ENCODE assay signal across 1 cellular context in the genomic region with DNA sequence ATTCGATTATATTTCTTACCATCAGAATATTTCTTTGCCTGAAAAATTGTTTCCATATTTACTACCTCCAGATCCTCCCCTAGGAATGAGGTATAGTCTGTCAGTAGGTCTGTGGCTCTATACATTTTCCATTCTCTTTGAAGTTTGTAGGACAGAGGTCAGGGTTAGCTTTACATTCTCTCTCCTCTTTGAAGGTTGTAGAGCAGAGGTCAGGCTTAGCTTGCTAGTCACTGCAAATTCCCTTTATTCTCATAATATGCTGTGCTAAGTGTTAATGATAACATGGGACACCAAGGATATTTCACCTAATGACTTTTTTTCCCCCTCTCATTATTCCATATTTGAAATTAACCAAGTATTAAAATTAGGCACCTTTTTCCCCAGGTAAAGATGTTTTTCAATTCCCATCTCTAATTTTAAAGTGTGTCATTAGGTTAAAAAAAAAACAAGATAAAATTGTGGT.
TF ChIP-seq lines count a peak whose summit lies in the region.

No MANE protein-coding gene starts in this region.

TF ChIP-seq in HepG2, 621 proteins besides CTCF, POLR2A, EP300 and RAD21 (continued from another document and continues in another):
- TF ChIP-seq, protein P1, sequence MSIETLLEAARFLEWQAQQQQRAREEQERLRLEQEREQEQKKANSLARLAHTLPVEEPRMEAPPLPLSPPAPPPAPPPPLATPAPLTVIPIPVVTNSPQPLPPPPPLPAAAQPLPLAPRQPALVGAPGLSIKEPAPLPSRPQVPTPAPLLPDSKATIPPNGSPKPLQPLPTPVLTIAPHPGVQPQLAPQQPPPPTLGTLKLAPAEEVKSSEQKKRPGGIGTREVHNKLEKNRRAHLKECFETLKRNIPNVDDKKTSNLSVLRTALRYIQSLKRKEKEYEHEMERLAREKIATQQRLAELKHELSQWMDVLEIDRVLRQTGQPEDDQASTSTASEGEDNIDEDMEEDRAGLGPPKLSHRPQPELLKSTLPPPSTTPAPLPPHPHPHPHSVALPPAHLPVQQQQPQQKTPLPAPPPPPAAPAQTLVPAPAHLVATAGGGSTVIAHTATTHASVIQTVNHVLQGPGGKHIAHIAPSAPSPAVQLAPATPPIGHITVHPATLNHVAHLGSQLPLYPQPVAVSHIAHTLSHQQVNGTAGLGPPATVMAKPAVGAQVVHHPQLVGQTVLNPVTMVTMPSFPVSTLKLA (IDR thresholded peaks at IDR 0.05), result no peak
- TF ChIP-seq POGZ (CRISPR knock-in tag; IDR thresholded peaks at IDR 0.05) (peak; percentile 95), GATAD2A (CRISPR knock-in tag; IDR thresholded peaks at IDR 0.05) (peak; percentile 94), ZFP41 (CRISPR knock-in tag; IDR thresholded peaks at IDR 0.05; ENCODE audit: borderline replicate concordance) (no peak), ZNF709 (CRISPR knock-in tag; IDR thresholded peaks at IDR 0.05) (no peak), ZNF251 (CRISPR knock-in tag; IDR thresholded peaks at IDR 0.05) (no peak), ZNF839 (CRISPR knock-in tag; IDR thresholded peaks at IDR 0.05; ENCODE audit: borderline replicate concordance) (no peak), NR2F6 (IDR thresholded peaks at IDR 0.05) (peak; percentile 99), NR2F6 (CRISPR knock-in tag; IDR thresholded peaks at IDR 0.05) (peak; percentile 99), ZNF350 (CRISPR knock-in tag; IDR thresholded peaks at IDR 0.05; ENCODE audit: borderline replicate concordance, low read depth) (no peak), ZBTB38 (CRISPR knock-in tag; IDR thresholded peaks at IDR 0.05) (no peak), KAT8 (CRISPR knock-in tag; IDR thresholded peaks at IDR 0.05) (0 out of 2 replicates have a peak, but pooled peaks have one; percentile 53), ZNF17 (CRISPR knock-in tag; IDR thresholded peaks at IDR 0.05) (no peak), ZNF383 (CRISPR knock-in tag; IDR thresholded peaks at IDR 0.05; ENCODE audit: borderline replicate concordance) (no peak), ZFP62 (CRISPR knock-in tag; IDR thresholded peaks at IDR 0.05) (no peak), SETDB1 (CRISPR knock-in tag; IDR thresholded peaks at IDR 0.05; ENCODE audit: borderline replicate concordance) (no peak), NCOA2 (CRISPR knock-in tag; IDR thresholded peaks at IDR 0.05) (peak; percentile 92), ZFP82 (CRISPR knock-in tag; IDR thresholded peaks at IDR 0.05; ENCODE audit: borderline replicate concordance) (no peak), TP53 (CRISPR knock-in tag; conservative IDR thresholded peaks at IDR 0.05) (no peak), KLF15 (CRISPR knock-in tag; IDR thresholded peaks at IDR 0.05; ENCODE audit: borderline replicate concordance) (no peak), MED1 (CRISPR knock-in tag; IDR thresholded peaks at IDR 0.05) (peak; percentile 81), RFXANK (CRISPR knock-in tag; IDR thresholded peaks at IDR 0.05) (no peak), TCF12 (IDR thresholded peaks at IDR 0.05) (no peak), TCF12 (CRISPR knock-in tag; IDR thresholded peaks at IDR 0.05) (no peak), MTF2 (CRISPR knock-in tag; IDR thresholded peaks at IDR 0.05; ENCODE audit: borderline replicate concordance) (no peak), HOXA9 (CRISPR knock-in tag; IDR thresholded peaks at IDR 0.05; ENCODE audit: borderline replicate concordance) (no peak), ZNF883 (CRISPR knock-in tag; IDR thresholded peaks at IDR 0.05; ENCODE audit: not compliant biosample characterization) (no peak), ZNF670 (CRISPR knock-in tag; IDR thresholded peaks at IDR 0.05; ENCODE audit: borderline replicate concordance) (no peak), ZNF749 (CRISPR knock-in tag; IDR thresholded peaks at IDR 0.05; ENCODE audit: borderline replicate concordance) (no peak), MED8 (CRISPR knock-in tag; IDR thresholded peaks at IDR 0.05; ENCODE audit: insufficient replicate concordance) (no peak), ZNF234 (CRISPR knock-in tag; conservative IDR thresholded peaks at IDR 0.05) (no peak), HOXA7 (CRISPR knock-in tag; IDR thresholded peaks at IDR 0.05) (no peak), ZNF724P (CRISPR knock-in tag; IDR thresholded peaks at IDR 0.05; ENCODE audit: borderline replicate concordance) (no peak), ZNF780A (CRISPR knock-in tag; IDR thresholded peaks at IDR 0.05) (no peak), ZNF331 (CRISPR knock-in tag; IDR thresholded peaks at IDR 0.05) (peak; percentile 72; the same call in 1 of the 2 replicates)
- TF ChIP-seq, protein P2, sequence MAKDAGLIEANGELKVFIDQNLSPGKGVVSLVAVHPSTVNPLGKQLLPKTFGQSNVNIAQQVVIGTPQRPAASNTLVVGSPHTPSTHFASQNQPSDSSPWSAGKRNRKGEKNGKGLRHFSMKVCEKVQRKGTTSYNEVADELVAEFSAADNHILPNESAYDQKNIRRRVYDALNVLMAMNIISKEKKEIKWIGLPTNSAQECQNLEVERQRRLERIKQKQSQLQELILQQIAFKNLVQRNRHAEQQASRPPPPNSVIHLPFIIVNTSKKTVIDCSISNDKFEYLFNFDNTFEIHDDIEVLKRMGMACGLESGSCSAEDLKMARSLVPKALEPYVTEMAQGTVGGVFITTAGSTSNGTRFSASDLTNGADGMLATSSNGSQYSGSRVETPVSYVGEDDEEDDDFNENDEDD (CRISPR knock-in tag; IDR thresholded peaks at IDR 0.05; ENCODE audit: borderline replicate concordance), result no peak
- TF ChIP-seq, protein P3, sequence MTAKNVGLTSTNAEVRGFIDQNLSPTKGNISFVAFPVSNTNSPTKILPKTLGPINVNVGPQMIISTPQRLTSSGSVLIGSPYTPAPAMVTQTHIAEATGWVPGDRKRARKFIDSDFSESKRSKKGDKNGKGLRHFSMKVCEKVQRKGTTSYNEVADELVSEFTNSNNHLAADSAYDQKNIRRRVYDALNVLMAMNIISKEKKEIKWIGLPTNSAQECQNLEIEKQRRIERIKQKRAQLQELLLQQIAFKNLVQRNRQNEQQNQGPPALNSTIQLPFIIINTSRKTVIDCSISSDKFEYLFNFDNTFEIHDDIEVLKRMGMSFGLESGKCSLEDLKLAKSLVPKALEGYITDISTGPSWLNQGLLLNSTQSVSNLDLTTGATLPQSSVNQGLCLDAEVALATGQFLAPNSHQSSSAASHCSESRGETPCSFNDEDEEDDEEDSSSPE (CRISPR knock-in tag; IDR thresholded peaks at IDR 0.05), result no peak
- TF ChIP-seq, protein P4, sequence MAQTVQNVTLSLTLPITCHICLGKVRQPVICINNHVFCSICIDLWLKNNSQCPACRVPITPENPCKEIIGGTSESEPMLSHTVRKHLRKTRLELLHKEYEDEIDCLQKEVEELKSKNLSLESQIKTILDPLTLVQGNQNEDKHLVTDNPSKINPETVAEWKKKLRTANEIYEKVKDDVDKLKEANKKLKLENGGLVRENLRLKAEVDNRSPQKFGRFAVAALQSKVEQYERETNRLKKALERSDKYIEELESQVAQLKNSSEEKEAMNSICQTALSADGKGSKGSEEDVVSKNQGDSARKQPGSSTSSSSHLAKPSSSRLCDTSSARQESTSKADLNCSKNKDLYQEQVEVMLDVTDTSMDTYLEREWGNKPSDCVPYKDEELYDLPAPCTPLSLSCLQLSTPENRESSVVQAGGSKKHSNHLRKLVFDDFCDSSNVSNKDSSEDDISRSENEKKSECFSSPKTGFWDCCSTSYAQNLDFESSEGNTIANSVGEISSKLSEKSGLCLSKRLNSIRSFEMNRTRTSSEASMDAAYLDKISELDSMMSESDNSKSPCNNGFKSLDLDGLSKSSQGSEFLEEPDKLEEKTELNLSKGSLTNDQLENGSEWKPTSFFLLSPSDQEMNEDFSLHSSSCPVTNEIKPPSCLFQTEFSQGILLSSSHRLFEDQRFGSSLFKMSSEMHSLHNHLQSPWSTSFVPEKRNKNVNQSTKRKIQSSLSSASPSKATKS (CRISPR knock-in tag; IDR thresholded peaks at IDR 0.05), result no peak
- TF ChIP-seq, protein P5, sequence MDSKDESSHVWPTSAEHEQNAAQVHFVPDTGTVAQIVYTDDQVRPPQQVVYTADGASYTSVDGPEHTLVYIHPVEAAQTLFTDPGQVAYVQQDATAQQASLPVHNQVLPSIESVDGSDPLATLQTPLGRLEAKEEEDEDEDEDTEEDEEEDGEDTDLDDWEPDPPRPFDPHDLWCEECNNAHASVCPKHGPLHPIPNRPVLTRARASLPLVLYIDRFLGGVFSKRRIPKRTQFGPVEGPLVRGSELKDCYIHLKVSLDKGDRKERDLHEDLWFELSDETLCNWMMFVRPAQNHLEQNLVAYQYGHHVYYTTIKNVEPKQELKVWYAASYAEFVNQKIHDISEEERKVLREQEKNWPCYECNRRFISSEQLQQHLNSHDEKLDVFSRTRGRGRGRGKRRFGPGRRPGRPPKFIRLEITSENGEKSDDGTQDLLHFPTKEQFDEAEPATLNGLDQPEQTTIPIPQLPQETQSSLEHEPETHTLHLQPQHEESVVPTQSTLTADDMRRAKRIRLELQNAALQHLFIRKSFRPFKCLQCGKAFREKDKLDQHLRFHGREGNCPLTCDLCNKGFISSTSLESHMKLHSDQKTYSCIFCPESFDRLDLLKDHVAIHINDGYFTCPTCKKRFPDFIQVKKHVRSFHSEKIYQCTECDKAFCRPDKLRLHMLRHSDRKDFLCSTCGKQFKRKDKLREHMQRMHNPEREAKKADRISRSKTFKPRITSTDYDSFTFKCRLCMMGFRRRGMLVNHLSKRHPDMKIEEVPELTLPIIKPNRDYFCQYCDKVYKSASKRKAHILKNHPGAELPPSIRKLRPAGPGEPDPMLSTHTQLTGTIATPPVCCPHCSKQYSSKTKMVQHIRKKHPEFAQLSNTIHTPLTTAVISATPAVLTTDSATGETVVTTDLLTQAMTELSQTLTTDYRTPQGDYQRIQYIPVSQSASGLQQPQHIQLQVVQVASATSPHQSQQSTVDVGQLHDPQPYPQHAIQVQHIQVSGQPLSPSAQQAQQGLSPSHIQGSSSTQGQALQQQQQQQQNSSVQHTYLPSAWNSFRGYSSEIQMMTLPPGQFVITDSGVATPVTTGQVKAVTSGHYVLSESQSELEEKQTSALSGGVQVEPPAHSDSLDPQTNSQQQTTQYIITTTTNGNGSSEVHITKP (CRISPR knock-in tag; IDR thresholded peaks at IDR 0.05; ENCODE audit: low read depth), result no peak
- TF ChIP-seq, protein P6, sequence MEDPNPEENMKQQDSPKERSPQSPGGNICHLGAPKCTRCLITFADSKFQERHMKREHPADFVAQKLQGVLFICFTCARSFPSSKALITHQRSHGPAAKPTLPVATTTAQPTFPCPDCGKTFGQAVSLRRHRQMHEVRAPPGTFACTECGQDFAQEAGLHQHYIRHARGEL (CRISPR knock-in tag; IDR thresholded peaks at IDR 0.05), result no peak
- TF ChIP-seq, protein P7, sequence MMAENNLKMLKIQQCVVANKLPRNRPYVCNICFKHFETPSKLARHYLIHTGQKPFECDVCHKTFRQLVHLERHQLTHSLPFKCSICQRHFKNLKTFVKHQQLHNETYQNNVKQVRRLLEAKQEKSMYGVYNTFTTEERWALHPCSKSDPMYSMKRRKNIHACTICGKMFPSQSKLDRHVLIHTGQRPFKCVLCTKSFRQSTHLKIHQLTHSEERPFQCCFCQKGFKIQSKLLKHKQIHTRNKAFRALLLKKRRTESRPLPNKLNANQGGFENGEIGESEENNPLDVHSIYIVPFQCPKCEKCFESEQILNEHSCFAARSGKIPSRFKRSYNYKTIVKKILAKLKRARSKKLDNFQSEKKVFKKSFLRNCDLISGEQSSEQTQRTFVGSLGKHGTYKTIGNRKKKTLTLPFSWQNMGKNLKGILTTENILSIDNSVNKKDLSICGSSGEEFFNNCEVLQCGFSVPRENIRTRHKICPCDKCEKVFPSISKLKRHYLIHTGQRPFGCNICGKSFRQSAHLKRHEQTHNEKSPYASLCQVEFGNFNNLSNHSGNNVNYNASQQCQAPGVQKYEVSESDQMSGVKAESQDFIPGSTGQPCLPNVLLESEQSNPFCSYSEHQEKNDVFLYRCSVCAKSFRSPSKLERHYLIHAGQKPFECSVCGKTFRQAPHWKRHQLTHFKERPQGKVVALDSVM (CRISPR knock-in tag; IDR thresholded peaks at IDR 0.05), result no peak
- TF ChIP-seq, protein P8, sequence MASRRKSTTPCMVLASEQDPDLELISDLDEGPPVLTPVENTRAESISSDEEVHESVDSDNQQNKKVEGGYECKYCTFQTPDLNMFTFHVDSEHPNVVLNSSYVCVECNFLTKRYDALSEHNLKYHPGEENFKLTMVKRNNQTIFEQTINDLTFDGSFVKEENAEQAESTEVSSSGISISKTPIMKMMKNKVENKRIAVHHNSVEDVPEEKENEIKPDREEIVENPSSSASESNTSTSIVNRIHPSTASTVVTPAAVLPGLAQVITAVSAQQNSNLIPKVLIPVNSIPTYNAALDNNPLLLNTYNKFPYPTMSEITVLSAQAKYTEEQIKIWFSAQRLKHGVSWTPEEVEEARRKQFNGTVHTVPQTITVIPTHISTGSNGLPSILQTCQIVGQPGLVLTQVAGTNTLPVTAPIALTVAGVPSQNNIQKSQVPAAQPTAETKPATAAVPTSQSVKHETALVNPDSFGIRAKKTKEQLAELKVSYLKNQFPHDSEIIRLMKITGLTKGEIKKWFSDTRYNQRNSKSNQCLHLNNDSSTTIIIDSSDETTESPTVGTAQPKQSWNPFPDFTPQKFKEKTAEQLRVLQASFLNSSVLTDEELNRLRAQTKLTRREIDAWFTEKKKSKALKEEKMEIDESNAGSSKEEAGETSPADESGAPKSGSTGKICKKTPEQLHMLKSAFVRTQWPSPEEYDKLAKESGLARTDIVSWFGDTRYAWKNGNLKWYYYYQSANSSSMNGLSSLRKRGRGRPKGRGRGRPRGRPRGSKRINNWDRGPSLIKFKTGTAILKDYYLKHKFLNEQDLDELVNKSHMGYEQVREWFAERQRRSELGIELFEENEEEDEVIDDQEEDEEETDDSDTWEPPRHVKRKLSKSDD (CRISPR knock-in tag; IDR thresholded peaks at IDR 0.05; ENCODE audit: low read depth), result peak; percentile 78; the same call in 1 of the 2 replicates
- TF ChIP-seq, protein P9, sequence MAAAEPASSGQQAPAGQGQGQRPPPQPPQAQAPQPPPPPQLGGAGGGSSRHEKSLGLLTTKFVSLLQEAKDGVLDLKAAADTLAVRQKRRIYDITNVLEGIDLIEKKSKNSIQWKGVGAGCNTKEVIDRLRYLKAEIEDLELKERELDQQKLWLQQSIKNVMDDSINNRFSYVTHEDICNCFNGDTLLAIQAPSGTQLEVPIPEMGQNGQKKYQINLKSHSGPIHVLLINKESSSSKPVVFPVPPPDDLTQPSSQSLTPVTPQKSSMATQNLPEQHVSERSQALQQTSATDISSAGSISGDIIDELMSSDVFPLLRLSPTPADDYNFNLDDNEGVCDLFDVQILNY (CRISPR knock-in tag; conservative IDR thresholded peaks at IDR 0.05), result no peak
- TF ChIP-seq, protein P10, sequence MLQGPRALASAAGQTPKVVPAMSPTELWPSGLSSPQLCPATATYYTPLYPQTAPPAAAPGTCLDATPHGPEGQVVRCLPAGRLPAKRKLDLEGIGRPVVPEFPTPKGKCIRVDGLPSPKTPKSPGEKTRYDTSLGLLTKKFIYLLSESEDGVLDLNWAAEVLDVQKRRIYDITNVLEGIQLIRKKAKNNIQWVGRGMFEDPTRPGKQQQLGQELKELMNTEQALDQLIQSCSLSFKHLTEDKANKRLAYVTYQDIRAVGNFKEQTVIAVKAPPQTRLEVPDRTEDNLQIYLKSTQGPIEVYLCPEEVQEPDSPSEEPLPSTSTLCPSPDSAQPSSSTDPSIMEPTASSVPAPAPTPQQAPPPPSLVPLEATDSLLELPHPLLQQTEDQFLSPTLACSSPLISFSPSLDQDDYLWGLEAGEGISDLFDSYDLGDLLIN (CRISPR knock-in tag; IDR thresholded peaks at IDR 0.05; ENCODE audit: borderline replicate concordance), result no peak
